Comparison of ENCODE assay signal across 22 cellular contexts in the genomic region with DNA sequence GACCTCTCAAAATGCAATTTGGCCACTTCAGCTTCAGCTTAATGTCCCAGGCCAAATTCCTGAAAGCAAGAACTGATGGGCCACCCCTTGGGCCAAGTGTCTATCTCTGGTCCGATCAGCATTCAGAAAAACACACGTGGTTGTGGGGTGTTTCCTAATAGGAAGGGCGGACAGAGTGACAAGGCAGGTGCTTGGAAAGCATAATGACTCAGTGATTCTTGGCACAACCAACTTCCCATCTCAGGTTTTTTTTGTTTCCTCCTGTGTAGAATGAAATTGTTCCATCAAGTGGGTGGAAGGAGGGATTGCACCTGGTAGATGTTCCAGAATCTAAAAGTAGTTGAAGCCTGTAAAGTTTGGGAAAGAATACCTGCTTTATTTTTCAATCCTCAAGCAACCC.
DNase-seq lines count a peak whose midpoint lies in the region; ATAC-seq and TF ChIP-seq lines count a peak whose summit lies in the region.
"Had no signal": no experiment of that assay in that cellular context is flagged by ENCODE, and none has a peak within 500 bp of the region (broad histone marks: within the 10 kb centered on the region; RNA-seq: fewer than 3 reads in every experiment).

No MANE protein-coding gene starts in this region.

- BruUV-seq in MCF 10A (replicated peaks; lab: Mats Ljungman, UMichigan): no TSS peak
- BruUV-seq in PC-9 (replicated peaks; lab: Mats Ljungman, UMichigan): no TSS peak

- H3K27me3 ChIP-seq in breast epithelium (no peaks in the 10 kb centered on the region), PC-9 (ENCODE audit: insufficient read depth, low read depth) (peaks cover 16% of the 10 kb centered on the region; the same call in 1 of the 2 replicates), psoas muscle (ENCODE audit: insufficient read depth in 3 of 3, low read length in 2 of 3) (no peaks in the 10 kb centered on the region)
- H3K27me3 ChIP-seq: BE2C had no signal

- H3K9me3 ChIP-seq in breast epithelium (no peaks in the 10 kb centered on the region), PC-9 (ENCODE audit: insufficient read depth, low read depth) (no peaks in the 10 kb centered on the region), psoas muscle (no peaks in the 10 kb centered on the region)
- H3K9me3 ChIP-seq: Caco-2, HAP-1 had no signal

- intact Hi-C loops in MCF 10A (cut with micrococcal nuclease): no loop called here
- intact Hi-C loops in breast epithelium (cut with DNase I; ENCODE audit: low total_unique reads): no loop called here
- intact Hi-C loops in PC-9 (cut with micrococcal nuclease; ENCODE audit: unreplicated experiment): no loop called here
- intact Hi-C loops in psoas muscle (cut with DNase I): no loop called here

- no peak overlapping the region for H2AFZ ChIP-seq in PC-9
- H2AFZ ChIP-seq: GM23248 had no signal

- ATAC-seq in psoas muscle: peak; percentile 75 to 89 (median 87)

- H3K4me1 Mint-ChIP-seq in MCF 10A (ENCODE audit: insufficient read depth, unreplicated experiment): peaks cover 4% of the 10 kb centered on the region

- peaks cover 54% of the 10 kb centered on the region for H3K27me3 Mint-ChIP-seq in MCF 10A (ENCODE audit: insufficient read depth, unreplicated experiment)

- no peaks in the 10 kb centered on the region for H3K36me3 ChIP-seq in breast epithelium
- no peaks in the 10 kb centered on the region for H3K36me3 ChIP-seq in PC-9 (ENCODE audit: low read depth)
- H3K36me3 ChIP-seq in psoas muscle (ENCODE audit: insufficient read depth in 1 of 2, low read depth in 1 of 2): no peaks in the 10 kb centered on the region
- H3K36me3 ChIP-seq: BE2C, HAP-1 had no signal

- POLR2A ChIA-PET in MCF 10A (lab: Yijun Ruan, JAX): no interaction called here
- POLR2A ChIA-PET in PC-9 (lab: Charles Lee; ENCODE audit: unreplicated experiment): no interaction called here

- no peaks in the 10 kb centered on the region for H4K20me1 ChIP-seq in PC-9 (ENCODE audit: insufficient read depth)

- H3K4me1 ChIP-seq in breast epithelium: no peaks in the 10 kb centered on the region
- peaks cover 12% of the 10 kb centered on the region; the same call in 1 of the 2 replicates for H3K4me1 ChIP-seq in PC-9 (replicated peaks; ENCODE audit: insufficient read depth)
- H3K4me1 ChIP-seq in psoas muscle: peaks cover 13% of the 10 kb centered on the region
- H3K4me1 ChIP-seq: Caco-2, HAP-1 had no signal

- H3K27ac Mint-ChIP-seq in MCF 10A (ENCODE audit: low read depth, unreplicated experiment): no peak overlapping the region
- H3K27ac Mint-ChIP-seq: CD4-positive, alpha-beta T cell had no signal

- WGBS in psoas muscle, 3 donors: 6 to 16% (median 13%) methylated on average over 3 of the region's 3 CpGs

- H3K4me3 Mint-ChIP-seq in MCF 10A (ENCODE audit: unreplicated experiment): no peak overlapping the region
- H3K4me3 Mint-ChIP-seq: CD4-positive, alpha-beta T cell had no signal

- H3K9me3 Mint-ChIP-seq in MCF 10A (ENCODE audit: unreplicated experiment): no peaks in the 10 kb centered on the region
- H3K9me3 Mint-ChIP-seq: CD4-positive, alpha-beta T cell had no signal

- H3F3A ChIP-seq in PC-9 (ENCODE audit: insufficient read depth, low read depth): no peaks in the 10 kb centered on the region

- TF ChIP-seq CTCF in MCF 10A (IDR thresholded peaks at IDR 0.05; ENCODE audit: unreplicated experiment) (no peak), breast epithelium (IDR thresholded peaks at IDR 0.05) (no peak), PC-9 (conservative IDR thresholded peaks at IDR 0.05) (0 out of 2 replicates have a peak, but pooled peaks have one; percentile 26), epithelial cell of esophagus (IDR thresholded peaks at IDR 0.05; ENCODE audit: insufficient read depth, low read depth, low read length, missing control alignments) (peak; percentile 15), psoas muscle (IDR thresholded peaks at IDR 0.05) (peak; percentile 21)

- DNase-seq in MCF 10A (ENCODE audit: unreplicated experiment): peak; percentile 62
- no peak for DNase-seq in breast epithelium (ENCODE audit: low spot score in 2 of 2)
- DNase-seq in PC-9: peak; percentile 12 to 60
- DNase-seq in epithelial cell of esophagus (ENCODE audit: low read depth): peak; percentile 57
- no peak for DNase-seq in psoas muscle
- no peak for DNase-seq in NCI-H1048 (lab: John Stamatoyannopoulos, UW)
- no peak for DNase-seq in stimulated activated CD4-positive, alpha-beta T cell treated with anti-CD3 and anti-CD28 coated beads, Interleukin-4, amount 100 ng/mL, for 24 hours
- no peak for DNase-seq in NCI-H2107 treated with DMSO at 0.1 percent for 48 hours (lab: John Stamatoyannopoulos, UW; ENCODE audit: unreplicated experiment)
- DNase-seq: Caco-2; CD4-positive, alpha-beta T cell; DMS153; GDM1; GM23248; IMR-90; MM.1S; NCI-H1105 treated with DMSO at 0.1 percent for 48 hours; NCI-H1694; NCI-H2081 treated with DMSO at 0.1 percent for 48 hours; NCI-H510A; NCI-H748 treated with DMSO at 0.1 percent for 48 hours had no signal

- H3K27ac ChIP-seq in breast epithelium: peak overlapping the region in 1 of 2 donors; percentile 0
- no peak overlapping the region for H3K27ac ChIP-seq in PC-9
- peak overlapping the region; percentile 76 for H3K27ac ChIP-seq in psoas muscle
- H3K27ac ChIP-seq: GM23248 had no signal

- no peak overlapping the region for H3K4me2 ChIP-seq in PC-9

- no peaks in the 10 kb centered on the region for H3K9me2 ChIP-seq in PC-9 (ENCODE audit: insufficient read depth)

- H3K4me3 ChIP-seq in breast epithelium (no peak overlapping the region), PC-9 (no peak overlapping the region), epithelial cell of esophagus (ENCODE audit: low read length) (no peak overlapping the region), psoas muscle (no peak overlapping the region)
- H3K4me3 ChIP-seq: GM23248, HAP-1 had no signal

- no peaks in the 10 kb centered on the region for H3K36me3 Mint-ChIP-seq in MCF 10A (ENCODE audit: insufficient read depth, unreplicated experiment)

- no peak for TF ChIP-seq POLR2A in breast epithelium (IDR thresholded peaks at IDR 0.05)

- no peaks in the 10 kb centered on the region for H3K79me2 ChIP-seq in PC-9 (ENCODE audit: low read depth)

- CTCF ChIA-PET in MCF 10A (lab: Yijun Ruan, JAX): interaction anchor here (0.7 kb wide), 2 partner anchors 32 to 1262 kb away, joined by 3 read pairs; no protein-coding TSS in a partner anchor
- CTCF ChIA-PET in PC-9 (lab: Charles Lee): no interaction called here

Comparison
In these comparisons a context has a peak if more than half of its experiments do, and no peak if none do; other contexts are left out.
1. DNase-seq: peak in MCF 10A (single experiment), PC-9 (2 of 2) and epithelial cell of esophagus (single experiment); none in breast epithelium (0 of 2), psoas muscle (0 of 2), NCI-H1048 (single experiment), stimulated activated CD4-positive, alpha-beta T cell treated with anti-CD3 and anti-CD28 coated beads, Interleukin-4, amount 100 ng/mL, for 24 hours (single experiment) and NCI-H2107 treated with DMSO at 0.1 percent for 48 hours (single experiment).
2. CTCF ChIP-seq: peak in PC-9 (single experiment), epithelial cell of esophagus (single experiment) and psoas muscle (single experiment); none in MCF 10A (single experiment) and breast epithelium (0 of 3).